Comparison of ENCODE assay signal across 21 cellular contexts in genomic region chr5:114565871-114566270, GRCh38.
DNase-seq lines count a peak whose midpoint lies in the region; ATAC-seq and TF ChIP-seq lines count a peak whose summit lies in the region.
"Had no signal": no experiment of that assay in that cellular context is flagged by ENCODE, and none has a peak within 500 bp of the region (broad histone marks: within the 10 kb centered on the region; RNA-seq: fewer than 3 reads in every experiment).

No MANE protein-coding gene starts in this region.

- TF ChIP-seq CTCF in C4-2B (conservative IDR thresholded peaks at IDR 0.05) (no peak), VCaP (conservative IDR thresholded peaks at IDR 0.05) (no peak), mesothelial cell of epicardium (IDR thresholded peaks at IDR 0.05; ENCODE audit: unreplicated experiment) (no peak)

- H3K4me3 Mint-ChIP-seq in mesothelial cell of epicardium: no peak overlapping the region
- H3K4me3 Mint-ChIP-seq: B cell; CD14-positive monocyte; CD4-positive, alpha-beta memory T cell; CD4-positive, CD25-positive, alpha-beta regulatory T cell; CD8-positive, alpha-beta memory T cell had no signal

- peaks cover 33% of the 10 kb centered on the region for H3K9me3 Mint-ChIP-seq in mesothelial cell of epicardium

- peaks cover 39% of the 10 kb centered on the region for H3K4me1 Mint-ChIP-seq in mesothelial cell of epicardium
- H3K4me1 Mint-ChIP-seq: B cell; CD14-positive monocyte; CD4-positive, alpha-beta memory T cell; CD4-positive, CD25-positive, alpha-beta regulatory T cell; CD8-positive, alpha-beta memory T cell had no signal

- peaks cover 21% of the 10 kb centered on the region for H3K36me3 Mint-ChIP-seq in mesothelial cell of epicardium
- H3K36me3 Mint-ChIP-seq: CD14-positive monocyte; CD4-positive, alpha-beta memory T cell; CD4-positive, CD25-positive, alpha-beta regulatory T cell; CD8-positive, alpha-beta memory T cell had no signal

- DNase-seq in mesothelial cell of epicardium (ENCODE audit: low spot score in 2 of 2, unreplicated experiment in 2 of 2) (no peak), NCI-H69 (lab: John Stamatoyannopoulos, UW) (no peak)
- no peak for DNase-seq in stimulated activated CD4-positive, alpha-beta T cell treated with anti-CD3 and anti-CD28 coated beads, Interleukin-1b, Interleukin-23, amount 100 ng/mL, for 48 hours
- DNase-seq: AML-193; CD4-positive, alpha-beta memory T cell; CD4-positive, CD25-positive, alpha-beta regulatory T cell; CD8-positive, alpha-beta memory T cell; COR-L47; DMS 273 treated with DMSO at 0.1 percent for 48 hours; DMS153; DMS53; DMS79 treated with DMSO at 0.1 percent for 48 hours; GF-D8 had no signal

- ATAC-seq in HG02571 (IDR thresholded peaks at IDR 0.05; ENCODE audit: unreplicated experiment): no peak
- ATAC-seq: A549 had no signal

- H3K27ac Mint-ChIP-seq in mesothelial cell of epicardium: peak overlapping the region; percentile 60
- H3K27ac Mint-ChIP-seq: B cell; CD14-positive monocyte; CD4-positive, alpha-beta memory T cell; CD4-positive, CD25-positive, alpha-beta regulatory T cell; CD8-positive, alpha-beta memory T cell had no signal

- H3K27ac ChIP-seq in C4-2B (peak overlapping the region; percentile 50; the same call in 1 of the 2 replicates), VCaP (peak overlapping the region; percentile 91)
- H3K27ac ChIP-seq: 22Rv1; A549; BLaER1 treated with 17β-estradiol and CSF1 and Interleukin-3, amounts not matched to agents 10 nM and 100 nM had no signal

- H3K27me3 Mint-ChIP-seq in mesothelial cell of epicardium (ENCODE audit: low read depth): no peaks in the 10 kb centered on the region
- H3K27me3 Mint-ChIP-seq: B cell; CD4-positive, alpha-beta memory T cell; CD4-positive, CD25-positive, alpha-beta regulatory T cell; CD8-positive, alpha-beta memory T cell had no signal
